26 cellular contexts compared by ENCODE assay signal in the genomic region with DNA sequence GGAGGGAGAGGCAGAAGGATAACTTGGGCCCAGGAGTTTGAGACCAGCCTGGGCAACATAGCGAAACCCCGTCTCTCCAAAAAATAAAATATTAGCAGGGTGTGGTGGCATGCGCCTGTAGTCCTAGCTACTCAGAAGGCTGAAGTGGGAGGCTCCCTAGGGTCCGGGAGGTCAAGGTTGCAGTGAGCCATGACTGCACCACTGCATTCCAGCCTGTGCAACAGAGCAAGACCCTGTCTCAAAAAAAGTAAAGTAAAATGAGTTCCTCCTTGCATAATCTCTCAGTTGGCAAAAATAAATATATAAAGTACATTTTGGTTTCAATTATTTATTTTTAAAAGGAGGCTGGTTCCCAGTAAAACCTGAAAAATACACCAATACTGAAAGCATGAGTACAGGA.
"Had no signal": no experiment of that assay in that cellular context is flagged by ENCODE, and none has a peak within 500 bp of the region (broad histone marks: within the 10 kb centered on the region; RNA-seq: fewer than 3 reads in every experiment).

No MANE protein-coding gene starts in this region.

- H3K27ac Mint-ChIP-seq: activated CD8-positive, alpha-beta T cell treated with anti-CD3 and anti-CD28 coated beads, Interleukin-2, amount 10 ng/mL, durations not matched to agents 7 days and 5 days; activated naive CD8-positive, alpha-beta T cell treated with anti-CD3 and anti-CD28 coated beads for 36 hours had no signal

- H3K4me3 Mint-ChIP-seq: activated CD8-positive, alpha-beta T cell treated with anti-CD3 and anti-CD28 coated beads, Interleukin-2, amount 10 ng/mL, durations not matched to agents 7 days and 5 days; activated naive CD8-positive, alpha-beta T cell treated with anti-CD3 and anti-CD28 coated beads for 36 hours had no signal

- H3K9me3 Mint-ChIP-seq: activated naive CD8-positive, alpha-beta T cell treated with anti-CD3 and anti-CD28 coated beads for 36 hours had no signal

- H3K9ac ChIP-seq: KMS-11 had no signal

- H3K27me3 ChIP-seq: adrenal gland, breast epithelium, MG63 had no signal

- DNase-seq: activated CD4-positive, CD25-positive, alpha-beta regulatory T cell; activated CD8-positive, alpha-beta memory T cell treated with anti-CD3 and anti-CD28 coated beads, Interleukin-2, amount 50 U/mL, for 48 hours; activated CD8-positive, alpha-beta T cell treated with anti-CD3 and anti-CD28 coated beads, Interleukin-2, amount 10 ng/mL, durations not matched to agents 7 days and 5 days; activated effector memory CD4-positive, alpha-beta T cell treated with anti-CD3 and anti-CD28 coated beads, Interleukin-2, amount 50 U/mL, for 16 hours; activated naive CD4-positive, alpha-beta T cell treated with Interleukin-2 at 50 U/mL for 16 hours; activated naive CD8-positive, alpha-beta T cell treated with anti-CD3 and anti-CD28 coated beads for 36 hours; activated T-cell treated with anti-CD3 and anti-CD28 coated beads, Interleukin-2, amount 50 U/mL, for 1 hour; adrenal gland; aorta; central memory CD4-positive, alpha-beta T cell; MG63; MV-4-11; NCI-H1092 treated with DMSO at 0.1 percent for 48 hours; NCI-H1417 treated with DMSO at 0.1 percent for 48 hours; NCI-H1694; NCI-H2029; NCI-H2107; NCI-H2171 treated with DMSO at 0.1 percent for 48 hours; NCI-H226; NCI-H526 treated with DMSO at 0.1 percent for 48 hours; NCI-H82; SIG-M5; T-helper 2 cell had no signal

- ATAC-seq: activated CD8-positive, alpha-beta T cell treated with anti-CD3 and anti-CD28 coated beads, Interleukin-2, amount 10 ng/mL, durations not matched to agents 7 days and 5 days had no signal

- H3K4me3 ChIP-seq: adrenal gland, breast epithelium, MG63 had no signal

- H3K4me2 ChIP-seq: KMS-11 had no signal

- H3K4me1 ChIP-seq: adrenal gland, breast epithelium had no signal

- H3K27me3 Mint-ChIP-seq: activated naive CD8-positive, alpha-beta T cell treated with anti-CD3 and anti-CD28 coated beads for 36 hours had no signal

- H3K9me3 ChIP-seq: adrenal gland, breast epithelium, MG63 had no signal

- H3K27ac ChIP-seq: adrenal gland, breast epithelium, KMS-11, VCaP had no signal
